13 cellular contexts compared by ENCODE assay signal in the genomic region with DNA sequence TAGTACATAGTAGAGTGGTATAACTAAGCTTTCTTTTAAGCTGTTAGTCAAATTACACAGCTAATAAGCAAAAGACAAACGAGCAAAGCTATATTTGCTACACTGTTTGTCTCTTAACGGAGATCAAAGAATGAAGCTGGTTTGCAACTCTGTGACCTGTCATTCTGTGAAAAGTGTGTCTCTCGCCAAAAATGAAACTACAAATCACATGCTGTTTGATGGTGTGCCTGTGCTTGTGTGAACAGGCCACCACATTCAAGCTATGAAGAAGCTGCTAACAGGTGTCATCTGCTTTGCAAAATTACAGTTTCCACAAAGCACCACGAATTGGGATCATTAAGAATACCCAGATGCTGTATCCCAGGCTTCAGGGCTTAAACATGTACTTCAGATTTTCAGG.
DNase-seq lines count a peak whose midpoint lies in the region; ATAC-seq and TF ChIP-seq lines count a peak whose summit lies in the region.
"Had no signal": no experiment of that assay in that cellular context is flagged by ENCODE, and none has a peak within 500 bp of the region (broad histone marks: within the 10 kb centered on the region; RNA-seq: fewer than 3 reads in every experiment).

No MANE protein-coding gene starts in this region.

- TF ChIP-seq EP300 in tibial nerve (IDR thresholded peaks at IDR 0.05) = no peak

- H3K4me2 ChIP-seq in DND-41 (ENCODE audit: insufficient read depth, low read length) = peak overlapping the region; percentile 45; the same call in 1 of the 2 replicates

- TF ChIP-seq CTCF in DND-41 (IDR thresholded peaks at IDR 0.05; ENCODE audit: borderline replicate concordance, extremely low read depth, low read length, poor library complexity, severe bottlenecking) = no peak
- no peak for TF ChIP-seq CTCF in VCaP (conservative IDR thresholded peaks at IDR 0.05)
- no peak for TF ChIP-seq CTCF in colonic mucosa (IDR thresholded peaks at IDR 0.05)
- TF ChIP-seq CTCF in tibial nerve (IDR thresholded peaks at IDR 0.05) = no peak

- H3K4me1 ChIP-seq in DND-41 (ENCODE audit: insufficient read depth, low read length) (no peaks in the 10 kb centered on the region), colonic mucosa (no peaks in the 10 kb centered on the region), tibial nerve (peaks cover 0 to 13% (median 2%) of the 10 kb centered on the region in 4 donors)
- H3K4me1 ChIP-seq: BE2C, breast epithelium had no signal

- H3K4me1 Mint-ChIP-seq in activated CD4-positive, alpha-beta memory T cell treated with anti-CD3 and anti-CD28 coated beads, Interleukin-2, amount 10 ng/mL, durations not matched to agents 7 days and 5 days = no peaks in the 10 kb centered on the region

- H3K9ac ChIP-seq in DND-41 (ENCODE audit: low read depth, low read length) = no peak overlapping the region
- no peak overlapping the region for H3K9ac ChIP-seq in colonic mucosa (ENCODE audit: low read depth in 2 of 2, low read length in 2 of 2)

- no peaks in the 10 kb centered on the region for H3K27me3 ChIP-seq in DND-41 (ENCODE audit: insufficient read depth, low read length, poor library complexity)
- no peaks in the 10 kb centered on the region for H3K27me3 ChIP-seq in colonic mucosa
- H3K27me3 ChIP-seq in tibial nerve = no peaks in the 10 kb centered on the region
- H3K27me3 ChIP-seq: BE2C, breast epithelium had no signal

- no peaks in the 10 kb centered on the region for H3K27me3 Mint-ChIP-seq in activated CD4-positive, alpha-beta memory T cell treated with anti-CD3 and anti-CD28 coated beads, Interleukin-2, amount 10 ng/mL, durations not matched to agents 7 days and 5 days
- H3K27me3 Mint-ChIP-seq: naive thymus-derived CD8-positive, alpha-beta T cell had no signal

- no peaks in the 10 kb centered on the region for H3K79me2 ChIP-seq in DND-41 (ENCODE audit: insufficient read depth, low read length)

- intact Hi-C loops in colonic mucosa (cut with DNase I) = no loop called here

- H2AFZ ChIP-seq in DND-41 (ENCODE audit: low read depth, low read length) = no peak overlapping the region; the same call in 1 of the 2 replicates

- H3K9me3 ChIP-seq in DND-41 (ENCODE audit: insufficient read depth, low read length, severe bottlenecking) = no peaks in the 10 kb centered on the region
- no peaks in the 10 kb centered on the region for H3K9me3 ChIP-seq in colonic mucosa
- no peaks in the 10 kb centered on the region for H3K9me3 ChIP-seq in tibial nerve
- H3K9me3 ChIP-seq: BE2C, breast epithelium had no signal

- H3K27ac Mint-ChIP-seq in activated CD4-positive, alpha-beta memory T cell treated with anti-CD3 and anti-CD28 coated beads, Interleukin-2, amount 10 ng/mL, durations not matched to agents 7 days and 5 days = no peak overlapping the region

- DNase-seq in DND-41 = peak; percentile 18
- no peak for DNase-seq in colonic mucosa
- DNase-seq in activated CD4-positive, alpha-beta memory T cell treated with anti-CD3 and anti-CD28 coated beads, Interleukin-2, amount 10 ng/mL, durations not matched to agents 7 days and 5 days = no peak
- DNase-seq in tibial nerve (ENCODE audit: low spot score in 2 of 2) = no peak
- no peak for DNase-seq in HUDEP-2 (lab: John Stamatoyannopoulos, UW; ENCODE audit: unreplicated experiment in 76 of 76)
- DNase-seq: BE2C; glutamatergic neuron; naive thymus-derived CD8-positive, alpha-beta T cell; NCI-H2029 treated with DMSO at 0.1 percent for 48 hours had no signal

- POLR2A ChIA-PET in activated CD4-positive, alpha-beta memory T cell treated with anti-CD3 and anti-CD28 coated beads, Interleukin-2, amount 10 ng/mL, durations not matched to agents 7 days and 5 days (lab: Charles Lee) = no interaction called here

- CTCF ChIA-PET in activated CD4-positive, alpha-beta memory T cell treated with anti-CD3 and anti-CD28 coated beads, Interleukin-2, amount 10 ng/mL, durations not matched to agents 7 days and 5 days (lab: Charles Lee) = no interaction called here

- TF ChIP-seq POLR2A in tibial nerve (IDR thresholded peaks at IDR 0.05) = no peak

- 29 to 43% methylated on average over 4 of the region's 4 CpGs for WGBS in tibial nerve, 2 donors

- H3K36me3 ChIP-seq in DND-41 (ENCODE audit: insufficient read depth, low read length) (no peaks in the 10 kb centered on the region), colonic mucosa (no peaks in the 10 kb centered on the region), tibial nerve (no peaks in the 10 kb centered on the region)
- H3K36me3 ChIP-seq: BE2C, breast epithelium had no signal

- no peaks in the 10 kb centered on the region for H3K9me3 Mint-ChIP-seq in activated CD4-positive, alpha-beta memory T cell treated with anti-CD3 and anti-CD28 coated beads, Interleukin-2, amount 10 ng/mL, durations not matched to agents 7 days and 5 days
- H3K9me3 Mint-ChIP-seq: naive thymus-derived CD8-positive, alpha-beta T cell had no signal

- H3K4me3 ChIP-seq in DND-41 (ENCODE audit: low read depth in 1 of 2, low read length in 2 of 2) (no peak overlapping the region), colonic mucosa (no peak overlapping the region), tibial nerve (no peak overlapping the region)
- H3K4me3 ChIP-seq: breast epithelium had no signal

- H4K20me1 ChIP-seq in DND-41 (ENCODE audit: insufficient read depth, low read length) = no peaks in the 10 kb centered on the region

- H3K36me3 Mint-ChIP-seq in activated CD4-positive, alpha-beta memory T cell treated with anti-CD3 and anti-CD28 coated beads, Interleukin-2, amount 10 ng/mL, durations not matched to agents 7 days and 5 days (ENCODE audit: low read depth) = no peaks in the 10 kb centered on the region
- H3K36me3 Mint-ChIP-seq: naive thymus-derived CD8-positive, alpha-beta T cell had no signal

- H3K27ac ChIP-seq in DND-41 (ENCODE audit: low read length) = no peak overlapping the region
- H3K27ac ChIP-seq in VCaP = peak overlapping the region; percentile 49
- H3K27ac ChIP-seq in colonic mucosa = no peak overlapping the region
- no peak overlapping the region for H3K27ac ChIP-seq in tibial nerve
- H3K27ac ChIP-seq: breast epithelium had no signal

- peak; percentile 84 for ATAC-seq in DND-41 (ENCODE audit: insufficient read depth, low read depth)
- ATAC-seq in GM18870 (IDR thresholded peaks at IDR 0.05; ENCODE audit: unreplicated experiment) = peak; percentile 92
- peak; percentile 84 for ATAC-seq in HG03064 (IDR thresholded peaks at IDR 0.05; ENCODE audit: low read depth, unreplicated experiment)
- ATAC-seq: naive thymus-derived CD8-positive, alpha-beta T cell had no signal

- no peak overlapping the region for H3K4me3 Mint-ChIP-seq in activated CD4-positive, alpha-beta memory T cell treated with anti-CD3 and anti-CD28 coated beads, Interleukin-2, amount 10 ng/mL, durations not matched to agents 7 days and 5 days
